1 cellular context compared by ENCODE assay signal in the genomic region with DNA sequence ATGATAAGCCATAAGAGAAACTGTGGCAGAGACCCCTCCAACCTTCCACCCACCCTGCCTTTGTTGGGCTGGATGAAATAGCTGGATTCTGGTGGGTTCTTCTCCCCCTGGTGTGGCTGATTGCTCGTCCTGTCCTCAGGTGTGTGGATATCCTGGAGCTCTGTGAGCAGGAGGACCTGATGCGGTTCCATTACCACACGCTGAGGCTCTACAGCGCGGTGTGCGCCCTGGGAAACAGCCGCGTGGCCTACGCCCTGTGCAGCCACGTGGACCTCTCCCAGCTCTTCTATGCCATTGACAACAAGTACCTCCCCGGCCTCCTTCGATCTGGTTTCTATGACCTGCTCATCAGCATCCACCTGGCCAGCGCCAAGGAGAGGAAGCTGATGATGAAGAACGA.
TF ChIP-seq lines count a peak whose summit lies in the region.

No MANE protein-coding gene starts in this region.

TF ChIP-seq in IMR-90, 13 proteins besides CTCF, POLR2A, EP300 and RAD21 (continued from another document):
- TF ChIP-seq, protein P1, sequence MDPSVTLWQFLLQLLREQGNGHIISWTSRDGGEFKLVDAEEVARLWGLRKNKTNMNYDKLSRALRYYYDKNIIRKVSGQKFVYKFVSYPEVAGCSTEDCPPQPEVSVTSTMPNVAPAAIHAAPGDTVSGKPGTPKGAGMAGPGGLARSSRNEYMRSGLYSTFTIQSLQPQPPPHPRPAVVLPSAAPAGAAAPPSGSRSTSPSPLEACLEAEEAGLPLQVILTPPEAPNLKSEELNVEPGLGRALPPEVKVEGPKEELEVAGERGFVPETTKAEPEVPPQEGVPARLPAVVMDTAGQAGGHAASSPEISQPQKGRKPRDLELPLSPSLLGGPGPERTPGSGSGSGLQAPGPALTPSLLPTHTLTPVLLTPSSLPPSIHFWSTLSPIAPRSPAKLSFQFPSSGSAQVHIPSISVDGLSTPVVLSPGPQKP (IDR thresholded peaks at IDR 0.05; ENCODE audit: borderline replicate concordance, low read depth, low read length), result no peak
- TF ChIP-seq MAFK (IDR thresholded peaks at IDR 0.05; ENCODE audit: low read depth, low read length), result no peak
- TF ChIP-seq NFE2L2 (IDR thresholded peaks at IDR 0.05; ENCODE audit: low read depth, low read length), result no peak
- TF ChIP-seq, protein P2, sequence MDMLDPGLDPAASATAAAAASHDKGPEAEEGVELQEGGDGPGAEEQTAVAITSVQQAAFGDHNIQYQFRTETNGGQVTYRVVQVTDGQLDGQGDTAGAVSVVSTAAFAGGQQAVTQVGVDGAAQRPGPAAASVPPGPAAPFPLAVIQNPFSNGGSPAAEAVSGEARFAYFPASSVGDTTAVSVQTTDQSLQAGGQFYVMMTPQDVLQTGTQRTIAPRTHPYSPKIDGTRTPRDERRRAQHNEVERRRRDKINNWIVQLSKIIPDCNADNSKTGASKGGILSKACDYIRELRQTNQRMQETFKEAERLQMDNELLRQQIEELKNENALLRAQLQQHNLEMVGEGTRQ (IDR thresholded peaks at IDR 0.05; ENCODE audit: low read depth, low read length), result no peak
- no peak for TF ChIP-seq CHD1 (IDR thresholded peaks at IDR 0.05; ENCODE audit: low read depth, low read length)
